In the genomic region with DNA sequence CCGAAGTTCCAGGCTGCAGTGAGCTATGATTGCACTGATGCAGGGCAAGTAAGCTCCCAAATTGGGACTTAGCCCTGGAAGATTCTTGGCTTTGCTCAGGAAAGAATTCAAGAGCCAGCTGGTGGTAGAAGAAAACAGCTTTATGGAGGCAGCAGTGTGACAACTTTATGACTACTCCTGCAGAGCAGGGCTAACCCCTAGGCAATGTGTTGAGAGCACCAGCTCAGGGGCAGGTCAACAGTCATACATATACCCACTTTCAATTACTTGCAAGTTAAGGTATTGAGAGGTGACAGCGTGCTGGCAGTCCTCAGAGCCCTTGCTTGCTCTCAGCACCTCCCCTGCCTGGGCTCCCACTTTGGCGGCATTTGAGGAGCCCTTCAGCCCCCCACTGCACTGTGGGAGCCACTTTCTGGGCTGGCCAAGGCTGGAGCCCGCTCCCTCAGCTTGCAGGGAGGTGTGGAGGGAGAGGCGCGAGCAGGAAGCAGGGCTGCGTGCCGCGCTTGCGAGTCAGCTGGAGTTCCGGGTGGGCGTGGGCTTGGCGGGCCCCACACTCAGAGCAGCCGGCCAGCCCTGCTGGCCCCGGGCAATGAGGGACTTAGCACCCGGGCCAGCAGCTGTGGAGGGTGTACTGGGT, we compare ENCODE assay signal across 10 cellular contexts. TPM values are rescaled to one million over a fixed set of nuclear protein-coding genes. Genes with fewer than 3 reads are reported as not detected.
A peak's percentile ranks its signal among the peaks of the same experiment; 100 is the strongest.
DNase-seq lines count a peak whose midpoint lies in the region; ATAC-seq and TF ChIP-seq lines count a peak whose summit lies in the region.
"Not testable (repeated sequence)": the region's sequence is repeated elsewhere in the genome, so short reads cannot be mapped to it uniquely, and the experiment has no call there.
"Had no signal": no experiment of that assay in that cellular context is flagged by ENCODE, and none has a peak within 500 bp of the region (broad histone marks: within the 10 kb centered on the region; RNA-seq: fewer than 3 reads in every experiment).

No MANE protein-coding gene starts in this region.

- not testable (repeated sequence) for H3K4me3 ChIP-seq in OCI-LY7 (ENCODE audit: low read depth, low read length, poor library complexity, severe bottlenecking); right lobe of liver; parathyroid adenoma (ENCODE audit: low read depth, low read length); stomach

- H2AFZ ChIP-seq in OCI-LY7 (ENCODE audit: low read length), result peak overlapping the region; percentile 84; the same call in 1 of the 2 replicates
- H2AFZ ChIP-seq in parathyroid adenoma, result not testable (repeated sequence)

- DNase-seq in CD14-positive monocyte (ENCODE audit: low spot score); OCI-LY7 (ENCODE audit: low spot score); activated naive CD8-positive, alpha-beta T cell treated with anti-CD3 and anti-CD28 coated beads, Interleukin-2, amount 10 ng/mL, durations not matched to agents 7 days and 5 days; endothelial cell (ENCODE audit: low spot score); right lobe of liver; stomach: not testable (repeated sequence)
- peak; percentile 32 for DNase-seq in activated CD8-positive, alpha-beta T cell treated with anti-CD3 and anti-CD28 coated beads for 36 hours

- peaks cover 0 to 12% (median 4%) of the 10 kb centered on the region in 3 donors for H3K27me3 Mint-ChIP-seq in CD14-positive monocyte (ENCODE audit: low read depth in 3 of 3)
- not testable (repeated sequence) for H3K27me3 Mint-ChIP-seq in activated CD8-positive, alpha-beta T cell treated with anti-CD3 and anti-CD28 coated beads for 36 hours; activated naive CD8-positive, alpha-beta T cell treated with anti-CD3 and anti-CD28 coated beads, Interleukin-2, amount 10 ng/mL, durations not matched to agents 7 days and 5 days; endothelial cell (ENCODE audit: unreplicated experiment)

- H3K4me1 ChIP-seq in OCI-LY7 (ENCODE audit: insufficient read depth, low read length, poor library complexity, severe bottlenecking) (peaks cover 13% of the 10 kb centered on the region), stomach (peaks cover 0 to 40% (median 8%) of the 10 kb centered on the region in 4 donors)
- H3K4me1 ChIP-seq in right lobe of liver, parathyroid adenoma: not testable (repeated sequence)

- ATAC-seq in activated CD8-positive, alpha-beta T cell treated with anti-CD3 and anti-CD28 coated beads for 36 hours, result peak; percentile 60
- ATAC-seq in activated naive CD8-positive, alpha-beta T cell treated with anti-CD3 and anti-CD28 coated beads, Interleukin-2, amount 10 ng/mL, durations not matched to agents 7 days and 5 days (ENCODE audit: low read depth); right lobe of liver: not testable (repeated sequence)

- not testable (repeated sequence) for TF ChIP-seq POLR2A in right lobe of liver (IDR thresholded peaks at IDR 0.05); stomach (IDR thresholded peaks at IDR 0.05)

- not testable (repeated sequence) for BruUV-seq in OCI-LY7 (replicated peaks; lab: Mats Ljungman, UMichigan)

- H3K27ac Mint-ChIP-seq in CD14-positive monocyte, result peak overlapping the region; percentile 99 to 100 (median 99)
- H3K27ac Mint-ChIP-seq in activated CD8-positive, alpha-beta T cell treated with anti-CD3 and anti-CD28 coated beads for 36 hours, result peak overlapping the region; percentile 95
- H3K27ac Mint-ChIP-seq in activated naive CD8-positive, alpha-beta T cell treated with anti-CD3 and anti-CD28 coated beads, Interleukin-2, amount 10 ng/mL, durations not matched to agents 7 days and 5 days, result peak overlapping the region; percentile 95
- peak overlapping the region; percentile 10 for H3K27ac Mint-ChIP-seq in endothelial cell (ENCODE audit: unreplicated experiment)

- not testable (repeated sequence) for H3K4me2 ChIP-seq in OCI-LY7 (ENCODE audit: low read length); parathyroid adenoma (ENCODE audit: low read length)

- CTCF ChIA-PET in OCI-LY7 (lab: Charles Lee; ENCODE audit: unreplicated experiment), result interaction anchor here (1.0 kb wide), 1 partner anchor 138 kb away, joined by 3 read pairs; no protein-coding TSS in a partner anchor
- CTCF ChIA-PET in activated CD8-positive, alpha-beta T cell treated with anti-CD3 and anti-CD28 coated beads for 36 hours (lab: Charles Lee), result interaction anchor here (0.5 to 3.5 kb wide), 8 partner anchors 26 to 345 kb away, joined by 3 to 16 read pairs (median 3); no protein-coding TSS in a partner anchor

- H3K27ac ChIP-seq in OCI-LY7 (ENCODE audit: low read depth, low read length, poor library complexity, severe bottlenecking), result not testable (repeated sequence)
- H3K27ac ChIP-seq in right lobe of liver (peak overlapping the region in 2 of 3 donors; percentile 61 to 62), parathyroid adenoma (peak overlapping the region; percentile 33), stomach (peak overlapping the region in 4 of 5 donors; percentile 46 to 81 (median 68))

- not testable (repeated sequence) for H3K9ac ChIP-seq in parathyroid adenoma

- intact Hi-C loops in CD14-positive monocyte (cut with micrococcal nuclease), result loop anchor here in 1 of 2 donors (2.0 kb wide), 2 partner anchors 25 to 67 kb away; no protein-coding TSS in a partner anchor
- intact Hi-C loops in OCI-LY7 (cut with micrococcal nuclease; ENCODE audit: unreplicated experiment); activated CD8-positive, alpha-beta T cell treated with anti-CD3 and anti-CD28 coated beads for 36 hours (cut with micrococcal nuclease); right lobe of liver (cut with DNase I); stomach (cut with DNase I; ENCODE audit: low total_unique reads): not testable (repeated sequence)

- not testable (repeated sequence) for H3K9me3 Mint-ChIP-seq in CD14-positive monocyte; activated CD8-positive, alpha-beta T cell treated with anti-CD3 and anti-CD28 coated beads for 36 hours; activated naive CD8-positive, alpha-beta T cell treated with anti-CD3 and anti-CD28 coated beads, Interleukin-2, amount 10 ng/mL, durations not matched to agents 7 days and 5 days; endothelial cell (ENCODE audit: unreplicated experiment)

- WGBS in right lobe of liver (ENCODE audit: insufficient coverage, low coverage, low lambda C conversion rate, missing lambda C conversion rate), result 70% methylated on average over 1 of the region's 16 CpGs
- WGBS in stomach, 5 donors, result 73 to 91% (median 85%) methylated on average over 1 to 16 of the region's 16 CpGs

- TF ChIP-seq CTCF in CD14-positive monocyte (IDR thresholded peaks at IDR 0.05); OCI-LY7 (conservative IDR thresholded peaks at IDR 0.05; ENCODE audit: low read length); activated CD8-positive, alpha-beta T cell treated with anti-CD3 and anti-CD28 coated beads for 36 hours (IDR thresholded peaks at IDR 0.05); endothelial cell (IDR thresholded peaks at IDR 0.05; ENCODE audit: unreplicated experiment); right lobe of liver (IDR thresholded peaks at IDR 0.05); parathyroid adenoma (IDR thresholded peaks at IDR 0.05); stomach (IDR thresholded peaks at IDR 0.05): not testable (repeated sequence)

- not testable (repeated sequence) for H4K20me1 ChIP-seq in OCI-LY7 (ENCODE audit: insufficient read depth, low read length)

- not testable (repeated sequence) for TF ChIP-seq EP300 in stomach (IDR thresholded peaks at IDR 0.05)

- H3K4me1 Mint-ChIP-seq in CD14-positive monocyte (peaks cover 68% of the 10 kb centered on the region), endothelial cell (ENCODE audit: unreplicated experiment) (peaks cover 39% of the 10 kb centered on the region)
- peaks cover 47% of the 10 kb centered on the region for H3K4me1 Mint-ChIP-seq in activated CD8-positive, alpha-beta T cell treated with anti-CD3 and anti-CD28 coated beads for 36 hours (ENCODE audit: low read depth)
- peaks cover 36% of the 10 kb centered on the region for H3K4me1 Mint-ChIP-seq in activated naive CD8-positive, alpha-beta T cell treated with anti-CD3 and anti-CD28 coated beads, Interleukin-2, amount 10 ng/mL, durations not matched to agents 7 days and 5 days

- H3K9me3 ChIP-seq in OCI-LY7 (ENCODE audit: low read length); right lobe of liver; parathyroid adenoma (ENCODE audit: control insufficient read depth, low read length); stomach: not testable (repeated sequence)

- H3K9me2 ChIP-seq in OCI-LY7 (ENCODE audit: insufficient read depth, low read length), result not testable (repeated sequence)

- not testable (repeated sequence) for H3K36me3 ChIP-seq in OCI-LY7 (ENCODE audit: insufficient read depth, low read length); right lobe of liver; parathyroid adenoma (ENCODE audit: control insufficient read depth, insufficient read depth, low read length); stomach

- peaks cover 19 to 27% of the 10 kb centered on the region in 2 donors for H3K36me3 Mint-ChIP-seq in CD14-positive monocyte
- H3K36me3 Mint-ChIP-seq in activated CD8-positive, alpha-beta T cell treated with anti-CD3 and anti-CD28 coated beads for 36 hours (ENCODE audit: low read depth); endothelial cell (ENCODE audit: low read depth, unreplicated experiment): not testable (repeated sequence)
- H3K36me3 Mint-ChIP-seq in activated naive CD8-positive, alpha-beta T cell treated with anti-CD3 and anti-CD28 coated beads, Interleukin-2, amount 10 ng/mL, durations not matched to agents 7 days and 5 days, result peaks cover 17% of the 10 kb centered on the region

- H3K79me2 ChIP-seq in OCI-LY7 (ENCODE audit: insufficient read depth, low read depth, low read length); parathyroid adenoma: not testable (repeated sequence)

- POLR2A ChIA-PET in OCI-LY7 (lab: Charles Lee), result interaction anchor here (0.7 to 2.0 kb wide), 3 partner anchors 20 to 70 kb away, joined by 3 to 7 read pairs (median 3); no protein-coding TSS in a partner anchor
- POLR2A ChIA-PET in activated CD8-positive, alpha-beta T cell treated with anti-CD3 and anti-CD28 coated beads for 36 hours (lab: Charles Lee), result interaction anchor here (0.9 kb wide), 1 partner anchor 25 kb away, joined by 3 read pairs; no protein-coding TSS in a partner anchor
- POLR2A ChIA-PET in activated naive CD8-positive, alpha-beta T cell treated with anti-CD3 and anti-CD28 coated beads, Interleukin-2, amount 10 ng/mL, durations not matched to agents 7 days and 5 days (lab: Charles Lee), result not testable (repeated sequence)

- H3K27me3 ChIP-seq in right lobe of liver; parathyroid adenoma (ENCODE audit: control insufficient read depth, insufficient read depth, low read length); stomach: not testable (repeated sequence)

- H3K4me3 Mint-ChIP-seq in CD14-positive monocyte, result peak overlapping the region in 1 of 2 donors; percentile 59
- not testable (repeated sequence) for H3K4me3 Mint-ChIP-seq in activated CD8-positive, alpha-beta T cell treated with anti-CD3 and anti-CD28 coated beads for 36 hours
- peak overlapping the region; percentile 71 for H3K4me3 Mint-ChIP-seq in activated naive CD8-positive, alpha-beta T cell treated with anti-CD3 and anti-CD28 coated beads, Interleukin-2, amount 10 ng/mL, durations not matched to agents 7 days and 5 days
- H3K4me3 Mint-ChIP-seq in endothelial cell (ENCODE audit: unreplicated experiment), result peak overlapping the region; percentile 50

RNA-seq across cellular contexts. Expression of a gene that starts 17.4 kb away (rescaled TPM):
- polyA plus RNA-seq in CD14-positive monocyte (under 1 TPM; 0.17 to 0.48 TPM), stomach (10 to 100 TPM in 1 of 3 donors, 1 to 10 TPM in 2; 3.1 to 22.7 (median 3.2) TPM)
- total RNA-seq in OCI-LY7 (2014; rRNA removed; shearing (Covaris generic)), result not detected in 2 replicates
- total RNA-seq in OCI-LY7 (2022) (0.32 and 0.35 TPM in 2 replicates), endothelial cell (ENCODE audit: unreplicated experiment) (56.0 TPM), right lobe of liver (10 to 100 TPM in 3 of 6 experiments, 1 to 10 TPM in 3; 5.7 to 16.6 (median 9.6) TPM), stomach (100 to 1,000 TPM in 1 of 5 donors, 10 to 100 TPM in 4; 49.0 to 103 (median 69.6) TPM)
- total RNA-seq in activated CD8-positive, alpha-beta T cell treated with anti-CD3 and anti-CD28 coated beads for 36 hours, result under 1 TPM; 0.11 to 0.13 TPM
- under 1 TPM; 0.23 to 0.44 TPM for total RNA-seq in activated naive CD8-positive, alpha-beta T cell treated with anti-CD3 and anti-CD28 coated beads, Interleukin-2, amount 10 ng/mL, durations not matched to agents 7 days and 5 days
- total RNA-seq: activated T-helper 2 cell treated with anti-CD3 and anti-CD28 coated beads, Interferon-gamma antibody, Interleukin-2, Interleukin-4, amounts not matched to agents 10 μg/mL and 5 μg/mL and 100 μg/mL, durations not matched to agents 14 hours and 24 hours and 36 hours had no signal
- polyA plus RNA-seq: cardiac muscle cell had no signal

RNA-seq across cellular contexts. Expression of a gene that starts 58.4 kb away (rescaled TPM):
- polyA plus RNA-seq in CD14-positive monocyte, result 100 to 1,000 TPM in 1 of 2 donors, 1 to 10 TPM in 1; 7.7 to 323 TPM
- not detected in 2 replicates for total RNA-seq in OCI-LY7 (2014; rRNA removed; shearing (Covaris generic))
- total RNA-seq in OCI-LY7 (2022), result not detected in 2 replicates
- 1 to 10 TPM; 9.1 to 9.2 TPM for total RNA-seq in activated CD8-positive, alpha-beta T cell treated with anti-CD3 and anti-CD28 coated beads for 36 hours
- total RNA-seq in activated naive CD8-positive, alpha-beta T cell treated with anti-CD3 and anti-CD28 coated beads, Interleukin-2, amount 10 ng/mL, durations not matched to agents 7 days and 5 days, result 10 to 100 TPM in 1 of 2 experiments, 1 to 10 TPM in 1; 8.8 to 14.0 TPM
- total RNA-seq in endothelial cell (ENCODE audit: unreplicated experiment), result 67.2 TPM
- total RNA-seq in right lobe of liver, result 10 to 100 TPM; 17.2 to 65.7 (median 34.2) TPM
- total RNA-seq in stomach, result 100 to 1,000 TPM in 3 of 5 donors, 10 to 100 TPM in 2; 68.1 to 297 (median 154) TPM
- 100 to 1,000 TPM in 2 of 3 donors, 10 to 100 TPM in 1; 51.0 to 421 (median 124) TPM for polyA plus RNA-seq in stomach

Comparison
In these comparisons a context has a peak if more than half of its experiments do, and no peak if none do; other contexts are left out.
1. H3K27ac Mint-ChIP-seq: peak in every context shown above with its lines; median percentile 99 in CD14-positive monocyte; 95 in activated CD8-positive, alpha-beta T cell treated with anti-CD3 and anti-CD28 coated beads for 36 hours; 95 in activated naive CD8-positive, alpha-beta T cell treated with anti-CD3 and anti-CD28 coated beads, Interleukin-2, amount 10 ng/mL, durations not matched to agents 7 days and 5 days; 10 in endothelial cell.
2. RNA of a gene that starts 17.4 kb away (total RNA-seq): 49.0 to 103 TPM in stomach, 56.0 TPM in endothelial cell (single experiment) and 5.7 to 16.6 TPM in right lobe of liver; 0.23 to 0.44 TPM in activated naive CD8-positive, alpha-beta T cell treated with anti-CD3 and anti-CD28 coated beads, Interleukin-2, amount 10 ng/mL, durations not matched to agents 7 days and 5 days, 0.32 to 0.35 TPM in OCI-LY7 and 0.11 to 0.13 TPM in activated CD8-positive, alpha-beta T cell treated with anti-CD3 and anti-CD28 coated beads for 36 hours; every median in the first group is over 4 times any median in the second.
3. RNA of a gene that starts 58.4 kb away (total RNA-seq): 68.1 to 297 TPM in stomach, 67.2 TPM in endothelial cell (single experiment), 17.2 to 65.7 TPM in right lobe of liver, 8.8 to 14.0 TPM in activated naive CD8-positive, alpha-beta T cell treated with anti-CD3 and anti-CD28 coated beads, Interleukin-2, amount 10 ng/mL, durations not matched to agents 7 days and 5 days and 9.1 to 9.2 TPM in activated CD8-positive, alpha-beta T cell treated with anti-CD3 and anti-CD28 coated beads for 36 hours; not detected in OCI-LY7; every median in the first group is over 4 times any median in the second.